In the genomic region with DNA sequence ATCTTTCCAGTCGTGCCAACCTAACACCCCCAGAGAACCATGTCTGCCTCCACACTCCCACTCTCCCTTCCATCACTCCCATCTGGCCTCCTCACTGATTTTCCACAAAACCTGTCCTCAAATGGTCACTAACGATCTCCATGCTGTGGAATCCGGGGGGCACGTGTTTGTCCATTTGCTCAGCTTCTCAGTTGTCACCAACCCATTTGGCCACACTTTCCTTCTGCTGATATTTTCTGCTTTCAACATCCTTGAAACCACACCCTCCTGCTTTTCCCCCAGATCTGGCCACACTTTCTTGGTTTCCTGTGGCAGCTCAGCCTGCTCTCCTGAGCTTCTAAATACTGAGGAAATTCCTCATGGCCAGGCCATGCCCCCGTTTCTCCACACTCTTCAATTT, we compare ENCODE assay signal across 2 cellular contexts.
TF ChIP-seq lines count a peak whose summit lies in the region.

No MANE protein-coding gene starts in this region.

TF ChIP-seq in HepG2, 621 proteins besides CTCF, POLR2A, EP300 and RAD21:
- TF ChIP-seq, protein P1, sequence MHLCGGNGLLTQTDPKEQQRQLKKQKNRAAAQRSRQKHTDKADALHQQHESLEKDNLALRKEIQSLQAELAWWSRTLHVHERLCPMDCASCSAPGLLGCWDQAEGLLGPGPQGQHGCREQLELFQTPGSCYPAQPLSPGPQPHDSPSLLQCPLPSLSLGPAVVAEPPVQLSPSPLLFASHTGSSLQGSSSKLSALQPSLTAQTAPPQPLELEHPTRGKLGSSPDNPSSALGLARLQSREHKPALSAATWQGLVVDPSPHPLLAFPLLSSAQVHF (CRISPR knock-in tag; IDR thresholded peaks at IDR 0.05) = no peak
- TF ChIP-seq, protein P2, sequence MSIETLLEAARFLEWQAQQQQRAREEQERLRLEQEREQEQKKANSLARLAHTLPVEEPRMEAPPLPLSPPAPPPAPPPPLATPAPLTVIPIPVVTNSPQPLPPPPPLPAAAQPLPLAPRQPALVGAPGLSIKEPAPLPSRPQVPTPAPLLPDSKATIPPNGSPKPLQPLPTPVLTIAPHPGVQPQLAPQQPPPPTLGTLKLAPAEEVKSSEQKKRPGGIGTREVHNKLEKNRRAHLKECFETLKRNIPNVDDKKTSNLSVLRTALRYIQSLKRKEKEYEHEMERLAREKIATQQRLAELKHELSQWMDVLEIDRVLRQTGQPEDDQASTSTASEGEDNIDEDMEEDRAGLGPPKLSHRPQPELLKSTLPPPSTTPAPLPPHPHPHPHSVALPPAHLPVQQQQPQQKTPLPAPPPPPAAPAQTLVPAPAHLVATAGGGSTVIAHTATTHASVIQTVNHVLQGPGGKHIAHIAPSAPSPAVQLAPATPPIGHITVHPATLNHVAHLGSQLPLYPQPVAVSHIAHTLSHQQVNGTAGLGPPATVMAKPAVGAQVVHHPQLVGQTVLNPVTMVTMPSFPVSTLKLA (IDR thresholded peaks at IDR 0.05) = peak; percentile 84
- TF ChIP-seq DNMT1 (CRISPR knock-in tag; IDR thresholded peaks at IDR 0.05) (no peak), HOXA3 (CRISPR knock-in tag; IDR thresholded peaks at IDR 0.05) (no peak), ZSCAN25 (CRISPR knock-in tag; IDR thresholded peaks at IDR 0.05) (no peak)

TF ChIP-seq in H1, 55 proteins besides CTCF, POLR2A, EP300 and RAD21:
- TF ChIP-seq, protein P3, sequence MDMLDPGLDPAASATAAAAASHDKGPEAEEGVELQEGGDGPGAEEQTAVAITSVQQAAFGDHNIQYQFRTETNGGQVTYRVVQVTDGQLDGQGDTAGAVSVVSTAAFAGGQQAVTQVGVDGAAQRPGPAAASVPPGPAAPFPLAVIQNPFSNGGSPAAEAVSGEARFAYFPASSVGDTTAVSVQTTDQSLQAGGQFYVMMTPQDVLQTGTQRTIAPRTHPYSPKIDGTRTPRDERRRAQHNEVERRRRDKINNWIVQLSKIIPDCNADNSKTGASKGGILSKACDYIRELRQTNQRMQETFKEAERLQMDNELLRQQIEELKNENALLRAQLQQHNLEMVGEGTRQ (IDR thresholded peaks at IDR 0.05; ENCODE audit: low read length) = no peak
- TF ChIP-seq HDAC2 (IDR thresholded peaks at IDR 0.05; ENCODE audit: borderline replicate concordance in 1 of 2, low read depth in 2 of 2, low read length in 2 of 2) (no peak), RNF2 (IDR thresholded peaks at IDR 0.05; ENCODE audit: borderline replicate concordance, low read depth, low read length, missing control alignments, poor library complexity, severe bottlenecking) (no peak), SP2 (IDR thresholded peaks at IDR 0.05; ENCODE audit: low read length) (no peak), KDM4A (IDR thresholded peaks at IDR 0.05; ENCODE audit: low read depth, low read length, severe bottlenecking) (no peak), CTBP2 (IDR thresholded peaks at IDR 0.05; ENCODE audit: borderline replicate concordance, insufficient read depth, insufficient read length, low read length) (no peak), YY1 (IDR thresholded peaks at IDR 0.05; ENCODE audit: low read depth, low read length) (no peak), RFX5 (IDR thresholded peaks at IDR 0.05; ENCODE audit: borderline replicate concordance, low read depth, low read length) (no peak), TAF1 (IDR thresholded peaks at IDR 0.05; ENCODE audit: low read depth, low read length) (no peak)
